8 cellular contexts compared by ENCODE assay signal in the genomic region with DNA sequence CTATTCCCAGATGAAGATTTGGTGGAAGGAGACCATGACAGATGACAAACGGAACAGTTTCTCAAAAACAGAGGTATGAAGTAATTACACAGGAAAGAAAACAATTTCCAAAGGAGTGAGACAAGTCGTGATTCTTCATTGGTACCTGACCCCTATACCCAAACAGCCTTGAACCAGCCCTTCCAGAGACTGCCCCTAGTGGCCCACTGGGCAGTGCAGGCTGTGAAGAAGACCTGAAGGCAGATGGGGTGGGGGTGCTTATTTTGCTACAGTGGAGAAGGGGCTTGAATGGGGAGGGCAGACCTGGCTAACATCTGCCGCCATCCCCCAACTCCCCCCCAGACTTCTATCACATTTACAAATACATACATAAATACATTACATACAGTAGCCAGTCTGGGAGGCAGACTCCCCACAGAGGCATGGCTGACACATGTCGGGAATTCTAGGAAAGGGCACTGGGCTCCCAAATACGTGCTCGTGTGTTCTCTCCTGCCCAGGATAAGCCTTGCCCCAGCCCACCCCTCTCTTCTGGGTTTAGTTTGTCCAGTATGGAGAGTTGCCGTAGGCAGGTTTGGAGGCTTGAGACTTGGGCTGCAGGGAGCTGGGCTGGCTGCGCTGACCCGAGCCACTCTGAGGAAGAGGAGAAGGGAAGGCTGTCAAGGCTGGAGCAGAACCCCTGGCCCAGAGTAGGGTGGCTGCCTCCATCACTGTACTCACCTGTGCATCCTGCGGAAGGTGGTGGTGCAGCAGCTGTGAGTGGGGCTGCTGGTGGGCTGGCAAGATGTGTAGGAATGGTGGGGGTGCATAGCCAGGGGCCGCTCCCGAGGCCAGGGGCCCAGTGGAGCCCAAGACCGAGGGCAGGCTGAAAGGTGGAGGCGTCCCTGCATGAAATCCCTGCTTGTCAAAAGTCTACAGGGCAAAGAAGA.
DNase-seq lines count a peak whose midpoint lies in the region; ATAC-seq and TF ChIP-seq lines count a peak whose summit lies in the region.

No MANE protein-coding gene starts in this region.

- no peak overlapping the region for H3K9ac ChIP-seq in GM23248

- no peaks in the 10 kb centered on the region for H3K9me3 Mint-ChIP-seq in CD8-positive, alpha-beta T cell
- H3K9me3 Mint-ChIP-seq in stimulated activated naive B cell treated with anti-CD40 and anti-IgM and Interleukin-4, amounts not matched to agents 10 μg/mL and 1 μg/mL and 100 μg/mL, for 72 hours, result no peaks in the 10 kb centered on the region

- peaks cover 28% of the 10 kb centered on the region for H3K79me2 ChIP-seq in GM23248 (ENCODE audit: insufficient read depth)

- peak; percentile 45 for TF ChIP-seq CTCF in CD8-positive, alpha-beta T cell (IDR thresholded peaks at IDR 0.05)

- H3K36me3 Mint-ChIP-seq in CD8-positive, alpha-beta T cell, result peaks cover 92% of the 10 kb centered on the region
- H3K36me3 Mint-ChIP-seq in T-helper 17 cell (ENCODE audit: low read depth), result peaks cover 2% of the 10 kb centered on the region
- peaks cover 59 to 78% of the 10 kb centered on the region in 2 donors for H3K36me3 Mint-ChIP-seq in stimulated activated naive B cell treated with anti-CD40 and anti-IgM and Interleukin-4, amounts not matched to agents 10 μg/mL and 1 μg/mL and 100 μg/mL, for 72 hours

- CTCF ChIA-PET in CD8-positive, alpha-beta T cell (lab: Charles Lee), result interaction anchor here (0.9 to 1.3 kb wide), 3 partner anchors 12 to 108 kb away, joined by 3 to 5 read pairs (median 3); no protein-coding TSS in a partner anchor

- H3K36me3 ChIP-seq in CD8-positive, alpha-beta T cell (ENCODE audit: insufficient read depth, low read length), result peaks cover 61% of the 10 kb centered on the region
- H3K36me3 ChIP-seq in GM23248 (ENCODE audit: low read depth), result peaks cover 55% of the 10 kb centered on the region; the same call in 1 of the 2 replicates

- H3K4me3 ChIP-seq in CD8-positive, alpha-beta T cell (ENCODE audit: low read depth, low read length), result no peak overlapping the region
- no peak overlapping the region for H3K4me3 ChIP-seq in GM23248

- peaks cover 71% of the 10 kb centered on the region for H3F3A ChIP-seq in GM23248 (ENCODE audit: insufficient read depth)

- no peaks in the 10 kb centered on the region for H3K4me1 ChIP-seq in CD8-positive, alpha-beta T cell (ENCODE audit: insufficient read depth, low read length)
- H3K4me1 ChIP-seq in GM23248 (ENCODE audit: insufficient read depth), result no peaks in the 10 kb centered on the region

- no peak overlapping the region for H3K4me2 ChIP-seq in GM23248 (ENCODE audit: unreplicated experiment)

- H2AFZ ChIP-seq in GM23248, result no peak overlapping the region

- H3K27ac Mint-ChIP-seq in CD8-positive, alpha-beta T cell, result peak overlapping the region; percentile 10
- no peak overlapping the region for H3K27ac Mint-ChIP-seq in T-helper 17 cell
- H3K27ac Mint-ChIP-seq in stimulated activated naive B cell treated with anti-CD40 and anti-IgM and Interleukin-4, amounts not matched to agents 10 μg/mL and 1 μg/mL and 100 μg/mL, for 72 hours, result peak overlapping the region; percentile 14

- 84 to 86% methylated on average over 13 to 14 of the region's 14 CpGs for WGBS in GM23248 (ENCODE audit: low coverage in 1 of 2, low lambda C conversion rate in 2 of 2, missing lambda C conversion rate in 2 of 2), 2 experiments

- H3K4me1 Mint-ChIP-seq in CD8-positive, alpha-beta T cell (ENCODE audit: low read depth), result no peaks in the 10 kb centered on the region
- H3K4me1 Mint-ChIP-seq in T-helper 17 cell, result peaks cover 9% of the 10 kb centered on the region
- peaks cover 0 to 5% of the 10 kb centered on the region in 2 donors for H3K4me1 Mint-ChIP-seq in stimulated activated naive B cell treated with anti-CD40 and anti-IgM and Interleukin-4, amounts not matched to agents 10 μg/mL and 1 μg/mL and 100 μg/mL, for 72 hours

- no peaks in the 10 kb centered on the region for H3K9me2 ChIP-seq in GM23248 (ENCODE audit: insufficient read depth)

- no peak overlapping the region for H3K27ac ChIP-seq in CD8-positive, alpha-beta T cell (ENCODE audit: low read depth, low read length)
- H3K27ac ChIP-seq in GM23248, result no peak overlapping the region

- no peak overlapping the region for H3K4me3 Mint-ChIP-seq in CD8-positive, alpha-beta T cell
- no peak overlapping the region for H3K4me3 Mint-ChIP-seq in T-helper 17 cell
- no peak overlapping the region for H3K4me3 Mint-ChIP-seq in stimulated activated naive B cell treated with anti-CD40 and anti-IgM and Interleukin-4, amounts not matched to agents 10 μg/mL and 1 μg/mL and 100 μg/mL, for 72 hours

- DNase-seq in CD8-positive, alpha-beta T cell, result peak in 1 of 7 experiments; percentile 20
- DNase-seq in GM23248 (peak; percentile 58), T-helper 17 cell (no peak), fibroblast of peridontal ligament (ENCODE audit: extremely low read depth) (peak; percentile 30), NCI-H187 (lab: John Stamatoyannopoulos, UW) (no peak)
- no peak for DNase-seq in stimulated activated naive B cell treated with anti-CD40 and anti-IgM and Interleukin-4, amounts not matched to agents 10 μg/mL and 1 μg/mL and 100 μg/mL, for 72 hours
- no peak for DNase-seq in activated CD8-positive, alpha-beta memory T cell treated with anti-CD3 and anti-CD28 coated beads, Interleukin-2, amount 50 U/mL, for 4 hours

- H3K9me3 ChIP-seq in CD8-positive, alpha-beta T cell (ENCODE audit: low read length), result no peaks in the 10 kb centered on the region
- H3K9me3 ChIP-seq in GM23248 (ENCODE audit: low read depth), result no peaks in the 10 kb centered on the region
- H3K9me3 ChIP-seq in T-helper 17 cell (ENCODE audit: control insufficient read depth, low read length, poor library complexity, severe bottlenecking), result no peaks in the 10 kb centered on the region

- intact Hi-C loops in CD8-positive, alpha-beta T cell (cut with DNase I, micrococcal nuclease), result loop anchor here (2.0 to 5.0 kb wide), 2 partner anchors 107 to 110 kb away; no protein-coding TSS in a partner anchor

- no peaks in the 10 kb centered on the region for H3K27me3 ChIP-seq in CD8-positive, alpha-beta T cell (ENCODE audit: insufficient read depth, low read length)
- H3K27me3 ChIP-seq in GM23248 (replicated peaks; ENCODE audit: insufficient read depth), result no peaks in the 10 kb centered on the region

- peak; percentile 64 for ATAC-seq in CD8-positive, alpha-beta T cell
- ATAC-seq in T-helper 17 cell, result peak; percentile 61
- peak; percentile 62 to 63 for ATAC-seq in stimulated activated naive B cell treated with anti-CD40 and anti-IgM and Interleukin-4, amounts not matched to agents 10 μg/mL and 1 μg/mL and 100 μg/mL, for 72 hours (replicated peaks)
- no peak for ATAC-seq in HG03175 (IDR thresholded peaks at IDR 0.05; ENCODE audit: unreplicated experiment)

- POLR2A ChIA-PET in CD8-positive, alpha-beta T cell (lab: Charles Lee), result no interaction called here

- H4K20me1 ChIP-seq in GM23248 (ENCODE audit: insufficient read depth), result no peaks in the 10 kb centered on the region

- no peaks in the 10 kb centered on the region for H3K27me3 Mint-ChIP-seq in CD8-positive, alpha-beta T cell (ENCODE audit: low read depth)
- H3K27me3 Mint-ChIP-seq in T-helper 17 cell, result no peaks in the 10 kb centered on the region
- H3K27me3 Mint-ChIP-seq in stimulated activated naive B cell treated with anti-CD40 and anti-IgM and Interleukin-4, amounts not matched to agents 10 μg/mL and 1 μg/mL and 100 μg/mL, for 72 hours, result no peaks in the 10 kb centered on the region

- in situ Hi-C loops in GM23248 (cut with MboI), result no loop called here

Comparison
In these comparisons a context has a peak if more than half of its experiments do, and no peak if none do; other contexts are left out.
1. DNase-seq: peak in GM23248 (single experiment) and fibroblast of peridontal ligament (single experiment); none in T-helper 17 cell (0 of 3), stimulated activated naive B cell treated with anti-CD40 and anti-IgM and Interleukin-4, amounts not matched to agents 10 μg/mL and 1 μg/mL and 100 μg/mL, for 72 hours (single experiment), NCI-H187 (0 of 2) and activated CD8-positive, alpha-beta memory T cell treated with anti-CD3 and anti-CD28 coated beads, Interleukin-2, amount 50 U/mL, for 4 hours (single experiment).